15 cellular contexts compared by ENCODE assay signal in the genomic region with DNA sequence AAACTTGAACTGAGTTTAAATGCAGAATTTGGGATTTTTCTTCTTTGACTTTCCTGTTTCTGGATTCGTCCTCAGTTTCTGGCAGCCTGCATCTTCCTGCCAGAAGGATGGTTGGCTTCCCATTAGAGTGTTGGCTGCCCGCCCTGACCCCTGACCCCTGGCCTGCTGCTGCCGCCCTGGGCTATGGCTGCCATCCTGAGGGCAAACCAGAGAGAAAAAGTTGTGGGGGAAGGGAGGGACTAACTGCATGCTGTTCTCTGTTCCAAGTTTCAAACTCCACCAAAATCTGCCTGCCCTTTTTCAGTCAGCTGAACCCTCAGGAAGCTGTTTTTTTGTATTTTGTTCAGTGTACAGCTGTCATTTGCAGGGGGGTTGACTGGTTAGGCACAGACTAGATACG. TPM values are rescaled to one million over a fixed set of nuclear protein-coding genes. Genes with fewer than 3 reads are reported as not detected.
DNase-seq lines count a peak whose midpoint lies in the region; ATAC-seq, FAIRE-seq and TF ChIP-seq lines count a peak whose summit lies in the region.
"Had no signal": no experiment of that assay in that cellular context is flagged by ENCODE, and none has a peak within 500 bp of the region (broad histone marks: within the 10 kb centered on the region; RNA-seq: fewer than 3 reads in every experiment).

No MANE protein-coding gene starts in this region.

- H3K4me3 ChIP-seq in body of pancreas = no peak overlapping the region
- H3K4me3 ChIP-seq in gastroesophageal sphincter = no peak overlapping the region

- H3K36me3 Mint-ChIP-seq in neural crest cell (ENCODE audit: low read depth) = peaks cover 4% of the 10 kb centered on the region

- FAIRE-seq in RCC 7860 (lab: Jason Lieb, UNC) = no peak

- TF ChIP-seq CTCF in C4-2B (conservative IDR thresholded peaks at IDR 0.05) (no peak), body of pancreas (IDR thresholded peaks at IDR 0.05) (no peak), gastroesophageal sphincter (IDR thresholded peaks at IDR 0.05) (no peak), neural crest cell (conservative IDR thresholded peaks at IDR 0.05) (no peak), GM13976 (IDR thresholded peaks at IDR 0.05; ENCODE audit: borderline replicate concordance, control extremely low read depth, extremely low read depth, insufficient read depth, missing control alignments) (no peak)

- intact Hi-C loops in body of pancreas (cut with DNase I) = no loop called here

- H3K9me3 ChIP-seq in body of pancreas (no peaks in the 10 kb centered on the region), gastroesophageal sphincter (no peaks in the 10 kb centered on the region)

- H3K27me3 ChIP-seq in body of pancreas = no peaks in the 10 kb centered on the region
- H3K27me3 ChIP-seq in gastroesophageal sphincter = no peaks in the 10 kb centered on the region

- peak; percentile 27 for ATAC-seq in body of pancreas
- peak; percentile 41 for ATAC-seq in gastroesophageal sphincter
- ATAC-seq in GM19023 (IDR thresholded peaks at IDR 0.05; ENCODE audit: unreplicated experiment) = no peak
- ATAC-seq in GM21529 (IDR thresholded peaks at IDR 0.05; ENCODE audit: unreplicated experiment) = no peak
- ATAC-seq: esophagus mucosa had no signal

- H3K9me3 Mint-ChIP-seq in neural crest cell = no peaks in the 10 kb centered on the region
- H3K9me3 Mint-ChIP-seq: T-helper 1 cell treated with Interleukin-12 subunit alpha and Interleukin-12 subunit beta and Interleukin-4 antibody, amounts not matched to agents 30 μg/mL and 1 μg/mL, for 36 hours had no signal

- H3K27ac Mint-ChIP-seq in neural crest cell (ENCODE audit: unreplicated experiment) = peak overlapping the region; percentile 14
- H3K27ac Mint-ChIP-seq: T-helper 1 cell treated with Interleukin-12 subunit alpha and Interleukin-12 subunit beta and Interleukin-4 antibody, amounts not matched to agents 30 μg/mL and 1 μg/mL, for 36 hours had no signal

- 39 to 42% methylated on average over 4 of the region's 4 CpGs for WGBS in body of pancreas, 2 donors
- 16 to 50% methylated on average over 1 to 4 of the region's 4 CpGs for WGBS in gastroesophageal sphincter (ENCODE audit: low coverage in 1 of 2), 2 donors

- TF ChIP-seq POLR2A in body of pancreas (IDR thresholded peaks at IDR 0.05) = no peak
- no peak for TF ChIP-seq POLR2A in gastroesophageal sphincter (IDR thresholded peaks at IDR 0.05)

- TF ChIP-seq EP300 in gastroesophageal sphincter (IDR thresholded peaks at IDR 0.05) = no peak

- peak overlapping the region; percentile 30 for H3K27ac ChIP-seq in C4-2B
- H3K27ac ChIP-seq in body of pancreas = no peak overlapping the region
- H3K27ac ChIP-seq in gastroesophageal sphincter = peak overlapping the region in 3 of 4 donors; percentile 16 to 46 (median 22)
- H3K27ac ChIP-seq: HL-60 had no signal

- H3K4me3 Mint-ChIP-seq in neural crest cell = no peak overlapping the region
- H3K4me3 Mint-ChIP-seq: T-helper 1 cell treated with Interleukin-12 subunit alpha and Interleukin-12 subunit beta and Interleukin-4 antibody, amounts not matched to agents 30 μg/mL and 1 μg/mL, for 36 hours had no signal

- H3K4me1 ChIP-seq in body of pancreas (no peaks in the 10 kb centered on the region), gastroesophageal sphincter (peaks cover 0 to 11% (median 0%) of the 10 kb centered on the region in 3 donors)

- DNase-seq in body of pancreas = peak; percentile 24 to 44 (median 36)
- DNase-seq in neural crest cell (ENCODE audit: low read depth, low spot score) = peak; percentile 53
- no peak for DNase-seq in RCC 7860 (ENCODE audit: low spot score)
- no peak for DNase-seq in GM13976 (ENCODE audit: low spot score)
- DNase-seq: activated CD4-positive, alpha-beta T cell treated with anti-CD3 and anti-CD28 coated beads, Interleukin-2, amount 50 U/mL, for 48 hours; GOT3; kidney glomerular epithelial cell; NCI-H2171 treated with DMSO at 0.1 percent for 48 hours had no signal

- peaks cover 17% of the 10 kb centered on the region for H3K4me1 Mint-ChIP-seq in neural crest cell

- H3K36me3 ChIP-seq in body of pancreas (replicated peaks in 1 of 2; ENCODE audit: insufficient read depth in 1 of 2, low read depth in 2 of 2) (peaks cover 0 to 3% of the 10 kb centered on the region in 2 donors), gastroesophageal sphincter (peaks cover 0 to 28% of the 10 kb centered on the region in 2 donors)

- in situ Hi-C loops in GM13976 (cut with MboI; ENCODE audit: low sequenced_read_pairs, unreplicated experiment) = no loop called here

- no peaks in the 10 kb centered on the region for H3K27me3 Mint-ChIP-seq in neural crest cell (ENCODE audit: low read depth)

RNA-seq across cellular contexts. Expression of a gene that starts 48.4 kb away (rescaled TPM):
- total RNA-seq in body of pancreas (1 to 10 TPM; 6.7 to 8.6 TPM), gastroesophageal sphincter (10 to 100 TPM; 12.5 to 22.7 (median 17.2) TPM), neural crest cell (28.6 and 37.3 TPM in 2 replicates)

Comparison
In these comparisons a context has a peak if more than half of its experiments do, and no peak if none do; other contexts are left out.
1. H3K27ac ChIP-seq: peak in C4-2B (single experiment) and gastroesophageal sphincter (3 of 4); none in body of pancreas (0 of 4).
2. ATAC-seq: peak in body of pancreas (single experiment) and gastroesophageal sphincter (single experiment); none in GM19023 (single experiment) and GM21529 (single experiment).
3. DNase-seq: peak in body of pancreas (4 of 4) and neural crest cell (single experiment); none in RCC 7860 (single experiment) and GM13976 (single experiment).